ENCODE assay signal across 16 cellular contexts in the genomic region with DNA sequence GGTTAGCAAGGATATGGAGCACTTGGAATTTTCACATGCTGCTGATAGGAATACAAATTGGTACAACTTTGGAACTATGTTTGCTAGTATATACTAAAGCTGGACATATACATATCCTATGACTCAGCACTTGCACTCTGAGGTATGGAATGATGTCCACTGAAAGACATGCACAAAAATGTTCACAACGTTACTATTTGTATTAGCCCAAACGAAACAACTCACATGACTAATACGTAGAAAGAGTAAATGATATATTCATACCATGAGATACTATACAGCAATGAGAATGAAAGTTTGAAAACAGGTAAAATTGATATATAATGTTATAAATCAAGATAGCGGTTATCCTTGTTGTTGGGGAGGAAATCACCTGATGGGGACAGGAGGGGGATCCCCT. TPM values are rescaled to one million over a fixed set of nuclear protein-coding genes. Genes with fewer than 3 reads are reported as not detected.
DNase-seq lines count a peak whose midpoint lies in the region; ATAC-seq, FAIRE-seq and TF ChIP-seq lines count a peak whose summit lies in the region.
"Had no signal": no experiment of that assay in that cellular context is flagged by ENCODE, and none has a peak within 500 bp of the region (broad histone marks: within the 10 kb centered on the region; RNA-seq: fewer than 3 reads in every experiment).

No MANE protein-coding gene starts in this region.

- peak; percentile 63 for ATAC-seq in GM18861 (IDR thresholded peaks at IDR 0.05; ENCODE audit: unreplicated experiment)
- ATAC-seq in GM21786 (IDR thresholded peaks at IDR 0.05; ENCODE audit: unreplicated experiment), result peak; percentile 49
- peak; percentile 57 for ATAC-seq in HG03521 (IDR thresholded peaks at IDR 0.05; ENCODE audit: unreplicated experiment)
- no peak for ATAC-seq in HG02970 (IDR thresholded peaks at IDR 0.05; ENCODE audit: low FRiP score, unreplicated experiment)
- ATAC-seq: mucosa of descending colon, WTC11 had no signal

- dilution Hi-C loops in keratinocyte (cut with MboI; ENCODE audit: extremely low pct_ligation_motif_present, low sequenced_read_pairs), result no loop called here

- no peaks in the 10 kb centered on the region for H4K20me1 ChIP-seq in keratinocyte (ENCODE audit: control insufficient read depth, extremely low read depth, insufficient read depth, low read length)

- H3K27ac ChIP-seq in keratinocyte (ENCODE audit: control insufficient read depth, insufficient read depth, low read length), result no peak overlapping the region
- H3K27ac ChIP-seq: cardiac muscle cell, SJSA1 had no signal

- no peak overlapping the region for H3K4me3 ChIP-seq in keratinocyte (ENCODE audit: control insufficient read depth in 2 of 3, extremely low read depth in 1 of 3, insufficient read depth in 2 of 3, low read depth in 1 of 3, low read length in 3 of 3)
- H3K4me3 ChIP-seq: cardiac muscle cell, mucosa of descending colon, SJSA1 had no signal

- H3K79me2 ChIP-seq in keratinocyte (ENCODE audit: control insufficient read depth, insufficient read depth, low read length), result no peaks in the 10 kb centered on the region

- H3K36me3 ChIP-seq in keratinocyte (ENCODE audit: control insufficient read depth in 2 of 2, extremely low read depth in 1 of 2, insufficient read depth in 2 of 2, low read length in 2 of 2), result no peaks in the 10 kb centered on the region
- H3K36me3 ChIP-seq: cardiac muscle cell, SJSA1 had no signal

- H3K9me1 ChIP-seq in keratinocyte (ENCODE audit: control insufficient read depth, extremely low read depth, insufficient read depth, low read length), result no peaks in the 10 kb centered on the region

- H2AFZ ChIP-seq in keratinocyte (ENCODE audit: control insufficient read depth, low read length), result no peak overlapping the region

- H3K9me3 ChIP-seq in keratinocyte (ENCODE audit: control insufficient read depth, low read depth, low read length), result no peaks in the 10 kb centered on the region
- H3K9me3 ChIP-seq: mucosa of descending colon, SJSA1 had no signal

- peak; percentile 56 for FAIRE-seq in keratinocyte (lab: Jason Lieb, UNC)
- FAIRE-seq: H1 had no signal

- H3K4me2 ChIP-seq in keratinocyte (ENCODE audit: control insufficient read depth, extremely low read depth, insufficient read depth, low read depth, low read length), result no peak overlapping the region

- peaks cover 14% of the 10 kb centered on the region for H3K4me1 ChIP-seq in keratinocyte (ENCODE audit: control insufficient read depth, extremely low read depth, insufficient read depth, low read length)

- no peak for TF ChIP-seq CTCF in keratinocyte (optimal IDR thresholded peaks at IDR 0.05 in 1 of 3, IDR thresholded peaks at IDR 0.05 in 1 of 3, conservative IDR thresholded peaks at IDR 0.05 in 1 of 3; ENCODE audit: extremely low read depth in 1 of 3, insufficient read depth in 2 of 3, low read length in 3 of 3)

- H3K9ac ChIP-seq in keratinocyte (ENCODE audit: control insufficient read depth, extremely low read depth, insufficient read depth, low read length), result no peak overlapping the region

- H3K27me3 ChIP-seq in keratinocyte (ENCODE audit: control insufficient read depth, extremely low read depth, insufficient read depth, low read length), result no peaks in the 10 kb centered on the region
- H3K27me3 ChIP-seq: cardiac muscle cell, SJSA1 had no signal

- DNase-seq in keratinocyte (ENCODE audit: low read depth, low spot score) (no peak), NCI-H1436 (lab: John Stamatoyannopoulos, UW) (no peak), middle frontal gyrus (ENCODE audit: extremely low spot score, low spot score) (no peak)
- DNase-seq: activated effector memory CD4-positive, alpha-beta T cell treated with Interleukin-2 at 50 U/mL for 16 hours; erythroblast; mucosa of descending colon; NCI-H526 treated with DMSO at 0.1 percent for 48 hours; stimulated activated CD4-positive, alpha-beta T cell treated with anti-CD3 and anti-CD28 coated beads, Interleukin-4, amount 100 ng/mL, for 4 hours had no signal

RNA-seq across cellular contexts. Expression of gene CDC42SE2, which starts 45.5 kb away (rescaled TPM):
- 18.9 to 32.5 TPM (median 26.6 TPM) in 3 replicates for polyA plus RNA-seq in keratinocyte
- 24.6 TPM for polyA plus RNA-seq in keratinocyte (2011; ENCODE audit: low read depth)
- 18.5 and 31.2 TPM in 2 replicates for polyA plus RNA-seq in keratinocyte (2011; cell fraction: cytosol; rRNA removed)
- polyA plus RNA-seq in keratinocyte (2011; cell fraction: nucleus; rRNA removed), result 13.8 and 18.6 TPM in 2 replicates
- 16.2 and 23.0 TPM in 2 replicates for polyA plus RNA-seq in keratinocyte (2012; ENCODE audit: low replicate concordance)
- 8.4 to 38.7 TPM (median 18.1 TPM) in 3 replicates for polyA minus RNA-seq in keratinocyte
- polyA minus RNA-seq in keratinocyte (2011; cell fraction: cytosol; rRNA and poly(A)+ RNA removed), result 29.9 TPM
- polyA minus RNA-seq in keratinocyte (2011; cell fraction: nucleus; rRNA and poly(A)+ RNA removed), result 14.4 and 25.3 TPM in 2 replicates

RNA-seq across cellular contexts. Expression of gene LYRM7, which starts 47.6 kb away (rescaled TPM):
- 2.3 to 5.5 TPM (median 3.3 TPM) in 3 replicates for polyA plus RNA-seq in keratinocyte
- 27.2 TPM for polyA plus RNA-seq in keratinocyte (2011; ENCODE audit: low read depth)
- 2.3 and 4.1 TPM in 2 replicates for polyA plus RNA-seq in keratinocyte (2011; cell fraction: cytosol; rRNA removed)
- 3.0 and 3.5 TPM in 2 replicates for polyA plus RNA-seq in keratinocyte (2011; cell fraction: nucleus; rRNA removed)
- polyA plus RNA-seq in keratinocyte (2012; ENCODE audit: low replicate concordance), result 3.6 and 5.2 TPM in 2 replicates
- 0.72 to 2.0 TPM (median 1.2 TPM) in 3 replicates for polyA minus RNA-seq in keratinocyte
- polyA minus RNA-seq in keratinocyte (2011; cell fraction: cytosol; rRNA and poly(A)+ RNA removed), result 8.4 TPM
- 2.6 and 3.3 TPM in 2 replicates for polyA minus RNA-seq in keratinocyte (2011; cell fraction: nucleus; rRNA and poly(A)+ RNA removed)

RNA-seq across cellular contexts. Expression of gene HINT1, which starts 53.3 kb away (rescaled TPM):
- 467 to 857 TPM (median 731 TPM) in 3 replicates for polyA plus RNA-seq in keratinocyte
- polyA plus RNA-seq in keratinocyte (2011; ENCODE audit: low read depth), result 205 TPM
- polyA plus RNA-seq in keratinocyte (2011; cell fraction: cytosol; rRNA removed), result 632 and 931 TPM in 2 replicates
- polyA plus RNA-seq in keratinocyte (2011; cell fraction: nucleus; rRNA removed), result 215 and 284 TPM in 2 replicates
- polyA plus RNA-seq in keratinocyte (2012; ENCODE audit: low replicate concordance), result 444 and 445 TPM in 2 replicates
- 104 to 148 TPM (median 122 TPM) in 3 replicates for polyA minus RNA-seq in keratinocyte
- 171 TPM for polyA minus RNA-seq in keratinocyte (2011; cell fraction: cytosol; rRNA and poly(A)+ RNA removed)
- polyA minus RNA-seq in keratinocyte (2011; cell fraction: nucleus; rRNA and poly(A)+ RNA removed), result 40.5 and 42.9 TPM in 2 replicates
